ENCODE assay signal across 30 cellular contexts in the genomic region with DNA sequence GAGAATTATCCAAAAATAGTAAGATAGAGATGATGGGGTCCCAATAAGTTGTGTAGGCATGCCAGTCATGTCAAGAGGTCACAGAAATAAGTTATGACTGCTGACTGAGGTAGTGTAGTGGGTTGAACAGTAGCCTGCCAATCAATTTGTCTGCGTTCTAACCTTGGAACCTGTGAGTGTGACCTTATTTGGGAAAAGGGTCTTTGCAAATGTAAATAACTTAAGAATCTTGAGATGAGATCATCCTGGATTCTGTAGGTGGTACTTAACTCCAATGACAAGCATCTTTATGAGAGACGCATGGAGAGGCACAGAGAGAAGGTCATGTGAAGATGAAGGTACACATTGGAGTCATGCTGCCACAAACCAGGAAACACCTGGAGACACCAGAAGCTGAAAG.
"Had no signal": no experiment of that assay in that cellular context is flagged by ENCODE, and none has a peak within 500 bp of the region (broad histone marks: within the 10 kb centered on the region; RNA-seq: fewer than 3 reads in every experiment).

No MANE protein-coding gene starts in this region.

- H3K27ac Mint-ChIP-seq: activated CD4-positive, alpha-beta memory T cell treated with anti-CD3 and anti-CD28 coated beads, Interleukin-2, amount 10 ng/mL, durations not matched to agents 7 days and 5 days; activated CD4-positive, alpha-beta T cell treated with anti-CD3 and anti-CD28 coated beads, Interleukin-2, amount 10 ng/mL, durations not matched to agents 7 days and 5 days; activated naive CD8-positive, alpha-beta T cell treated with anti-CD3 and anti-CD28 coated beads for 36 hours; activated T-cell treated with anti-CD3 and anti-CD28 coated beads, Interleukin-2, amount 50 U/mL, for 24 hours; natural killer cell treated with Interleukin-12 subunit alpha and Interleukin-12 subunit beta and Interleukin-15 and Interleukin-18, amount 100 ng/mL, for 72 hours had no signal

- H3K9me3 ChIP-seq: adrenal gland, colonic mucosa, esophagus squamous epithelium, lower lobe of right lung, mucosa of descending colon, testis, transverse colon had no signal

- ATAC-seq: left lung; lower lobe of right lung; mucosa of descending colon; natural killer cell treated with Interleukin-12 subunit alpha and Interleukin-12 subunit beta and Interleukin-15 and Interleukin-18, amount 100 ng/mL, for 72 hours; right cardiac atrium; stimulated activated naive CD8-positive, alpha-beta T cell treated with anti-CD3 and anti-CD28 coated beads, Interleukin-15, Interleukin-2, amounts not matched to agents 100 U/mL and 50 U/mL, for 24 hours had no signal

- H3K36me3 Mint-ChIP-seq: natural killer cell treated with Interleukin-12 subunit alpha and Interleukin-12 subunit beta and Interleukin-15 and Interleukin-18, amount 100 ng/mL, for 72 hours had no signal

- H3K27me3 ChIP-seq: adrenal gland, cardiac muscle cell, colonic mucosa, esophagus squamous epithelium, left lung, spleen, testis, transverse colon had no signal

- FAIRE-seq: endometrium, frontal cortex, islet of Langerhans, urothelium cell line had no signal

- DNase-seq: activated CD4-positive, alpha-beta memory T cell treated with anti-CD3 and anti-CD28 coated beads, Interleukin-2, amount 10 ng/mL, durations not matched to agents 7 days and 5 days; activated CD4-positive, alpha-beta T cell treated with anti-CD3 and anti-CD28 coated beads for 1 hour; activated CD4-positive, alpha-beta T cell treated with anti-CD3 and anti-CD28 coated beads, Interleukin-2, amount 10 ng/mL, durations not matched to agents 7 days and 5 days; activated CD8-positive, alpha-beta memory T cell treated with anti-CD3 and anti-CD28 coated beads, Interleukin-2, amount 50 U/mL, for 48 hours; activated naive CD4-positive, alpha-beta T cell treated with Interleukin-2 at 50 U/mL for 16 hours; activated naive CD8-positive, alpha-beta T cell treated with anti-CD3 and anti-CD28 coated beads for 36 hours; activated T-cell treated with anti-CD3 and anti-CD28 coated beads, Interleukin-2, amount 50 U/mL, for 24 hours; adrenal gland; aorta; cerebellar nuclear complex; colonic mucosa; effector CD8-positive, alpha-beta T cell; esophagus squamous epithelium; left lung; lower lobe of right lung; mesenchymal stem cell; mucosa of descending colon; right cardiac atrium; spleen; stimulated activated naive CD8-positive, alpha-beta T cell treated with anti-CD3 and anti-CD28 coated beads, Interleukin-15, Interleukin-2, amounts not matched to agents 100 U/mL and 50 U/mL, for 24 hours; testis; transverse colon had no signal

- H3K4me3 ChIP-seq: adrenal gland, cardiac muscle cell, colonic mucosa, esophagus squamous epithelium, left lung, lower lobe of right lung, mucosa of descending colon, spleen, testis, transverse colon had no signal

- H3K9me3 Mint-ChIP-seq: activated CD4-positive, alpha-beta memory T cell treated with anti-CD3 and anti-CD28 coated beads, Interleukin-2, amount 10 ng/mL, durations not matched to agents 7 days and 5 days; activated naive CD8-positive, alpha-beta T cell treated with anti-CD3 and anti-CD28 coated beads for 36 hours; natural killer cell treated with Interleukin-12 subunit alpha and Interleukin-12 subunit beta and Interleukin-15 and Interleukin-18, amount 100 ng/mL, for 72 hours had no signal

- H3K36me3 ChIP-seq: adrenal gland, cardiac muscle cell, colonic mucosa, esophagus squamous epithelium, left lung, lower lobe of right lung, spleen, transverse colon had no signal

- H3K27ac ChIP-seq: adrenal gland, cardiac muscle cell, colonic mucosa, epithelial cell of prostate, esophagus squamous epithelium, left lung, lower lobe of right lung, spleen, testis, transverse colon had no signal

- H3K27me3 Mint-ChIP-seq: activated CD4-positive, alpha-beta memory T cell treated with anti-CD3 and anti-CD28 coated beads, Interleukin-2, amount 10 ng/mL, durations not matched to agents 7 days and 5 days; activated CD4-positive, alpha-beta T cell treated with anti-CD3 and anti-CD28 coated beads, Interleukin-2, amount 10 ng/mL, durations not matched to agents 7 days and 5 days; activated naive CD8-positive, alpha-beta T cell treated with anti-CD3 and anti-CD28 coated beads for 36 hours; activated T-cell treated with anti-CD3 and anti-CD28 coated beads, Interleukin-2, amount 50 U/mL, for 24 hours; brain had no signal

- H3K4me1 ChIP-seq: colonic mucosa, testis had no signal

- H3K4me3 Mint-ChIP-seq: activated CD4-positive, alpha-beta memory T cell treated with anti-CD3 and anti-CD28 coated beads, Interleukin-2, amount 10 ng/mL, durations not matched to agents 7 days and 5 days; activated CD4-positive, alpha-beta T cell treated with anti-CD3 and anti-CD28 coated beads, Interleukin-2, amount 10 ng/mL, durations not matched to agents 7 days and 5 days; activated naive CD8-positive, alpha-beta T cell treated with anti-CD3 and anti-CD28 coated beads for 36 hours; activated T-cell treated with anti-CD3 and anti-CD28 coated beads, Interleukin-2, amount 50 U/mL, for 24 hours; brain; natural killer cell treated with Interleukin-12 subunit alpha and Interleukin-12 subunit beta and Interleukin-15 and Interleukin-18, amount 100 ng/mL, for 72 hours had no signal
